Comparison of ENCODE assay signal across 16 cellular contexts in the genomic region with DNA sequence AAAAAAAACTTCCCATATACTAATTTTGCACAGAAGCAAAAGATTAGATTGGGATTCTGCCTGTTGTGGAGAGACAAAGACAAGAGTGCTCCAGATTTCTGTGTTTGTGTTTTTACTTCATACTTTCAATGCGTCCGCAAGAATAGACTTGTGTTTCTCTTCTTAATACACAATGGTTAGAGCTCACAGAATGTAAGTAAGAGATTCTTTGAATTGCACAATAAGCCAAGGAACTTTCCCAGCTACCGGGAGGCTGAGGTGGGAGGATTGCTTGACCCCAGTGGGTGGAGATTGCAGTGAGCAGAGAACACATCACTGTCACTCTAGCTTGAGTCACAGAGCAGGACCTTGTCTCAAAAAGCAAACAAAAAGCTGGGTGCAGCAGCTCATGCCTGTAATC.
"Had no signal": no experiment of that assay in that cellular context is flagged by ENCODE, and none has a peak within 500 bp of the region (broad histone marks: within the 10 kb centered on the region; RNA-seq: fewer than 3 reads in every experiment).

No MANE protein-coding gene starts in this region.

- H3K4me1 Mint-ChIP-seq: activated CD4-positive, alpha-beta memory T cell treated with anti-CD3 and anti-CD28 coated beads, Interleukin-2, amount 10 ng/mL, durations not matched to agents 7 days and 5 days; activated CD4-positive, alpha-beta T cell treated with anti-CD3 and anti-CD28 coated beads, Interleukin-2, amount 10 ng/mL, durations not matched to agents 24 days and 14 days; activated naive CD8-positive, alpha-beta T cell treated with anti-CD3 and anti-CD28 coated beads, Interleukin-2, amount 10 ng/mL, durations not matched to agents 7 days and 5 days; natural killer cell; T-helper 17 cell had no signal

- H3K36me3 ChIP-seq: left ventricle myocardium inferior, spleen, thoracic aorta, upper lobe of right lung had no signal

- H3K36me3 Mint-ChIP-seq: activated naive CD8-positive, alpha-beta T cell treated with anti-CD3 and anti-CD28 coated beads, Interleukin-2, amount 10 ng/mL, durations not matched to agents 7 days and 5 days; natural killer cell had no signal

- H3K9me3 ChIP-seq: left ventricle myocardium inferior, spleen, thoracic aorta, upper lobe of right lung had no signal

- H3K4me3 Mint-ChIP-seq: activated CD4-positive, alpha-beta memory T cell treated with anti-CD3 and anti-CD28 coated beads, Interleukin-2, amount 10 ng/mL, durations not matched to agents 7 days and 5 days; activated CD4-positive, alpha-beta T cell treated with anti-CD3 and anti-CD28 coated beads, Interleukin-2, amount 10 ng/mL, durations not matched to agents 24 days and 14 days; activated naive CD4-positive, alpha-beta T cell treated with anti-CD3 and anti-CD28 coated beads for 36 hours; activated naive CD8-positive, alpha-beta T cell treated with anti-CD3 and anti-CD28 coated beads, Interleukin-2, amount 10 ng/mL, durations not matched to agents 7 days and 5 days; activated T-cell treated with anti-CD3 and anti-CD28 coated beads, Interleukin-2, amount 50 U/mL, for 72 hours; natural killer cell; T-helper 17 cell had no signal

- H3K4me1 ChIP-seq: spleen, upper lobe of right lung had no signal

- ATAC-seq: activated T-cell treated with anti-CD3 and anti-CD28 coated beads, Interleukin-2, amount 50 U/mL, for 72 hours; natural killer cell; T-helper 17 cell; upper lobe of right lung had no signal

- DNase-seq: activated CD4-positive, alpha-beta memory T cell treated with anti-CD3 and anti-CD28 coated beads, Interleukin-2, amount 10 ng/mL, durations not matched to agents 7 days and 5 days; activated effector memory CD4-positive, alpha-beta T cell treated with Interleukin-2 at 50 U/mL for 16 hours; activated naive CD4-positive, alpha-beta T cell treated with anti-CD3 and anti-CD28 coated beads for 36 hours; activated naive CD8-positive, alpha-beta T cell treated with anti-CD3 and anti-CD28 coated beads, Interleukin-2, amount 10 ng/mL, durations not matched to agents 7 days and 5 days; activated T-cell treated with anti-CD3 and anti-CD28 coated beads, Interleukin-2, amount 50 U/mL, for 72 hours; central memory CD4-positive, alpha-beta T cell; effector memory CD4-positive, alpha-beta T cell; left ventricle myocardium inferior; natural killer cell; spleen; stimulated activated CD4-positive, alpha-beta T cell treated with anti-CD3 and anti-CD28 coated beads, Interleukin-4, amount 100 ng/mL, for 1 hour; stimulated activated naive CD4-positive, alpha-beta T cell; T-helper 17 cell; upper lobe of right lung had no signal

- H3K27me3 ChIP-seq: spleen, upper lobe of right lung had no signal

- H3K9me3 Mint-ChIP-seq: activated CD4-positive, alpha-beta memory T cell treated with anti-CD3 and anti-CD28 coated beads, Interleukin-2, amount 10 ng/mL, durations not matched to agents 7 days and 5 days; activated CD4-positive, alpha-beta T cell treated with anti-CD3 and anti-CD28 coated beads, Interleukin-2, amount 10 ng/mL, durations not matched to agents 24 days and 14 days; activated naive CD4-positive, alpha-beta T cell treated with anti-CD3 and anti-CD28 coated beads for 36 hours; activated naive CD8-positive, alpha-beta T cell treated with anti-CD3 and anti-CD28 coated beads, Interleukin-2, amount 10 ng/mL, durations not matched to agents 7 days and 5 days; activated T-cell treated with anti-CD3 and anti-CD28 coated beads, Interleukin-2, amount 50 U/mL, for 72 hours; natural killer cell had no signal

- H3K4me3 ChIP-seq: spleen, upper lobe of right lung had no signal

- H3K27ac Mint-ChIP-seq: activated CD4-positive, alpha-beta memory T cell treated with anti-CD3 and anti-CD28 coated beads, Interleukin-2, amount 10 ng/mL, durations not matched to agents 7 days and 5 days; activated CD4-positive, alpha-beta T cell treated with anti-CD3 and anti-CD28 coated beads, Interleukin-2, amount 10 ng/mL, durations not matched to agents 24 days and 14 days; activated naive CD4-positive, alpha-beta T cell treated with anti-CD3 and anti-CD28 coated beads for 36 hours; activated naive CD8-positive, alpha-beta T cell treated with anti-CD3 and anti-CD28 coated beads, Interleukin-2, amount 10 ng/mL, durations not matched to agents 7 days and 5 days; activated T-cell treated with anti-CD3 and anti-CD28 coated beads, Interleukin-2, amount 50 U/mL, for 72 hours; natural killer cell; T-helper 17 cell had no signal

- H3K27ac ChIP-seq: spleen, thoracic aorta, upper lobe of right lung had no signal

- H3K27me3 Mint-ChIP-seq: activated CD4-positive, alpha-beta memory T cell treated with anti-CD3 and anti-CD28 coated beads, Interleukin-2, amount 10 ng/mL, durations not matched to agents 7 days and 5 days; activated CD4-positive, alpha-beta T cell treated with anti-CD3 and anti-CD28 coated beads, Interleukin-2, amount 10 ng/mL, durations not matched to agents 24 days and 14 days had no signal
